11 cellular contexts compared by ENCODE assay signal in the genomic region with DNA sequence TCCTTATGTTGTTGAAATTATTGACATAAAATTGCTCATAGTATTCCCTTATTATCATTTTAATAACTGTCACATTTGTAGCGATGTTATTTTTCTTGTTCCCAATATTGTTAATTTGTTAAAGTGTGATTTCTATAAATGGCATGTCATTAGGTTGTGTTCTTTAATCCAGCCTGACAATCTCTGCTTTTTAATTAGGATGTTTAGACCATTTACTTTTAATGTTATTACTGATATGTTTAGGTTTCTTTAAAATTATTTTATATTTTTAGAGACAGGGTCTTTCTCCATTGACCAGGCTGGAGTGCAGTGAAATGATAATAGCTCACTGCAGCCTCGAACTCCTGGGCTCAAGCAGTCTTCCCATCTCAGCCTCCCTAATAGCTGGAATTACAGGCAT.
"Had no signal": no experiment of that assay in that cellular context is flagged by ENCODE, and none has a peak within 500 bp of the region (broad histone marks: within the 10 kb centered on the region; RNA-seq: fewer than 3 reads in every experiment).

No MANE protein-coding gene starts in this region.

- DNase-seq: GM23248, GOT3, H7, H9, HCEC 1CT, HFFc6 had no signal

- ATAC-seq: GM23338, HCT116 had no signal

- H3K4me1 ChIP-seq: HAP-1 had no signal

- H3K4me3 Mint-ChIP-seq: GM23338, H9, HFFc6 had no signal

- H3K9me3 Mint-ChIP-seq: GM23338, HFFc6 had no signal

- H3K27ac ChIP-seq: GM23248 had no signal

- FAIRE-seq: H1, H54 had no signal

- H3K9ac ChIP-seq: GM23248 had no signal

- H3K4me3 ChIP-seq: GM23248, GM23338, HAP-1 had no signal

- H3K9me3 ChIP-seq: HAP-1 had no signal

- H3K36me3 ChIP-seq: HAP-1 had no signal

- H2AFZ ChIP-seq: GM23248, GM23338 had no signal

- H3K4me2 ChIP-seq: GM23338 had no signal

- H3K4me1 Mint-ChIP-seq: H9 had no signal

- H3K27ac Mint-ChIP-seq: GM23338, H9, HFFc6 had no signal
